Comparison of ENCODE assay signal across 12 cellular contexts in genomic region chr6:157864185-157864761, GRCh38.
"Had no signal": no experiment of that assay in that cellular context is flagged by ENCODE, and none has a peak within 500 bp of the region (broad histone marks: within the 10 kb centered on the region; RNA-seq: fewer than 3 reads in every experiment).

No MANE protein-coding gene starts in this region.

- H2AFZ ChIP-seq: neural progenitor cell, parathyroid adenoma had no signal

- H3K27me3 ChIP-seq: cardiac muscle cell, neural progenitor cell, transverse colon had no signal

- H3K4me3 ChIP-seq: cardiac muscle cell, neural progenitor cell, skin epidermis, transverse colon had no signal

- H3K27ac Mint-ChIP-seq: neural progenitor cell had no signal

- DNase-seq: activated CD4-positive, alpha-beta T cell treated with anti-CD3 and anti-CD28 coated beads for 48 hours; effector CD4-positive, alpha-beta T cell; kidney glomerular epithelial cell; retina; SK-N-SH; substantia nigra; T-helper 1 cell; transverse colon had no signal

- H3K4me2 ChIP-seq: neural progenitor cell, SK-N-SH had no signal

- H3K9me3 ChIP-seq: SK-N-SH, transverse colon had no signal

- H3K36me3 ChIP-seq: neural progenitor cell, transverse colon had no signal

- H3K9ac ChIP-seq: neural progenitor cell, parathyroid adenoma, SK-N-SH had no signal

- H3K27ac ChIP-seq: cardiac muscle cell, neural progenitor cell, parathyroid adenoma, skin epidermis, transverse colon had no signal

- H3K4me3 Mint-ChIP-seq: neural progenitor cell had no signal

- H3K9me3 Mint-ChIP-seq: neural progenitor cell had no signal
